In genomic region chr3:183309276-183309675, GRCh38 we compare ENCODE assay signal across 1 cellular context.
TF ChIP-seq lines count a peak whose summit lies in the region.

No MANE protein-coding gene starts in this region.

TF ChIP-seq in HepG2, 621 proteins besides CTCF, POLR2A, EP300 and RAD21 (continues in another document):
- no peak for TF ChIP-seq ZEB1 (IDR thresholded peaks at IDR 0.05; ENCODE audit: insufficient replicate concordance, low read depth)
- TF ChIP-seq TEAD3 (CRISPR knock-in tag; optimal IDR thresholded peaks at IDR 0.05; ENCODE audit: borderline replicate concordance): no peak
- TF ChIP-seq, protein P1, sequence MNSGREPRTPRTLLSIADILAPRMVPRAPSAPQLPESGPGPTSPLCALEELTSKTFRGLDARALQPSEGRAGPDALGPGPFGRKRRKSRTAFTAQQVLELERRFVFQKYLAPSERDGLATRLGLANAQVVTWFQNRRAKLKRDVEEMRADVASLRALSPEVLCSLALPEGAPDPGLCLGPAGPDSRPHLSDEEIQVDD (CRISPR knock-in tag; IDR thresholded peaks at IDR 0.05; ENCODE audit: borderline replicate concordance): no peak
- no peak for TF ChIP-seq ZNF572 (CRISPR knock-in tag; IDR thresholded peaks at IDR 0.05)
- no peak for TF ChIP-seq XRCC5 (optimal IDR thresholded peaks at IDR 0.05; ENCODE audit: low read length)
- TF ChIP-seq ZNF569 (CRISPR knock-in tag; IDR thresholded peaks at IDR 0.05; ENCODE audit: borderline replicate concordance): no peak
- TF ChIP-seq TFE3 (CRISPR knock-in tag; IDR thresholded peaks at IDR 0.05): peak; percentile 30; the same call in 1 of the 2 replicates
- no peak for TF ChIP-seq HOXD1 (CRISPR knock-in tag; IDR thresholded peaks at IDR 0.05)
- TF ChIP-seq, protein P2, sequence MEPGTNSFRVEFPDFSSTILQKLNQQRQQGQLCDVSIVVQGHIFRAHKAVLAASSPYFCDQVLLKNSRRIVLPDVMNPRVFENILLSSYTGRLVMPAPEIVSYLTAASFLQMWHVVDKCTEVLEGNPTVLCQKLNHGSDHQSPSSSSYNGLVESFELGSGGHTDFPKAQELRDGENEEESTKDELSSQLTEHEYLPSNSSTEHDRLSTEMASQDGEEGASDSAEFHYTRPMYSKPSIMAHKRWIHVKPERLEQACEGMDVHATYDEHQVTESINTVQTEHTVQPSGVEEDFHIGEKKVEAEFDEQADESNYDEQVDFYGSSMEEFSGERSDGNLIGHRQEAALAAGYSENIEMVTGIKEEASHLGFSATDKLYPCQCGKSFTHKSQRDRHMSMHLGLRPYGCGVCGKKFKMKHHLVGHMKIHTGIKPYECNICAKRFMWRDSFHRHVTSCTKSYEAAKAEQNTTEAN (CRISPR knock-in tag; conservative IDR thresholded peaks at IDR 0.05): no peak
- no peak for TF ChIP-seq SSRP1 (CRISPR knock-in tag; IDR thresholded peaks at IDR 0.05)
- no peak for TF ChIP-seq ZNF510 (CRISPR knock-in tag; IDR thresholded peaks at IDR 0.05; ENCODE audit: low read depth)
- TF ChIP-seq CHD4 (IDR thresholded peaks at IDR 0.05; ENCODE audit: borderline replicate concordance, low read length): no peak
- no peak for TF ChIP-seq ZNF34 (CRISPR knock-in tag; IDR thresholded peaks at IDR 0.05; ENCODE audit: borderline replicate concordance)
- TF ChIP-seq, protein P3, sequence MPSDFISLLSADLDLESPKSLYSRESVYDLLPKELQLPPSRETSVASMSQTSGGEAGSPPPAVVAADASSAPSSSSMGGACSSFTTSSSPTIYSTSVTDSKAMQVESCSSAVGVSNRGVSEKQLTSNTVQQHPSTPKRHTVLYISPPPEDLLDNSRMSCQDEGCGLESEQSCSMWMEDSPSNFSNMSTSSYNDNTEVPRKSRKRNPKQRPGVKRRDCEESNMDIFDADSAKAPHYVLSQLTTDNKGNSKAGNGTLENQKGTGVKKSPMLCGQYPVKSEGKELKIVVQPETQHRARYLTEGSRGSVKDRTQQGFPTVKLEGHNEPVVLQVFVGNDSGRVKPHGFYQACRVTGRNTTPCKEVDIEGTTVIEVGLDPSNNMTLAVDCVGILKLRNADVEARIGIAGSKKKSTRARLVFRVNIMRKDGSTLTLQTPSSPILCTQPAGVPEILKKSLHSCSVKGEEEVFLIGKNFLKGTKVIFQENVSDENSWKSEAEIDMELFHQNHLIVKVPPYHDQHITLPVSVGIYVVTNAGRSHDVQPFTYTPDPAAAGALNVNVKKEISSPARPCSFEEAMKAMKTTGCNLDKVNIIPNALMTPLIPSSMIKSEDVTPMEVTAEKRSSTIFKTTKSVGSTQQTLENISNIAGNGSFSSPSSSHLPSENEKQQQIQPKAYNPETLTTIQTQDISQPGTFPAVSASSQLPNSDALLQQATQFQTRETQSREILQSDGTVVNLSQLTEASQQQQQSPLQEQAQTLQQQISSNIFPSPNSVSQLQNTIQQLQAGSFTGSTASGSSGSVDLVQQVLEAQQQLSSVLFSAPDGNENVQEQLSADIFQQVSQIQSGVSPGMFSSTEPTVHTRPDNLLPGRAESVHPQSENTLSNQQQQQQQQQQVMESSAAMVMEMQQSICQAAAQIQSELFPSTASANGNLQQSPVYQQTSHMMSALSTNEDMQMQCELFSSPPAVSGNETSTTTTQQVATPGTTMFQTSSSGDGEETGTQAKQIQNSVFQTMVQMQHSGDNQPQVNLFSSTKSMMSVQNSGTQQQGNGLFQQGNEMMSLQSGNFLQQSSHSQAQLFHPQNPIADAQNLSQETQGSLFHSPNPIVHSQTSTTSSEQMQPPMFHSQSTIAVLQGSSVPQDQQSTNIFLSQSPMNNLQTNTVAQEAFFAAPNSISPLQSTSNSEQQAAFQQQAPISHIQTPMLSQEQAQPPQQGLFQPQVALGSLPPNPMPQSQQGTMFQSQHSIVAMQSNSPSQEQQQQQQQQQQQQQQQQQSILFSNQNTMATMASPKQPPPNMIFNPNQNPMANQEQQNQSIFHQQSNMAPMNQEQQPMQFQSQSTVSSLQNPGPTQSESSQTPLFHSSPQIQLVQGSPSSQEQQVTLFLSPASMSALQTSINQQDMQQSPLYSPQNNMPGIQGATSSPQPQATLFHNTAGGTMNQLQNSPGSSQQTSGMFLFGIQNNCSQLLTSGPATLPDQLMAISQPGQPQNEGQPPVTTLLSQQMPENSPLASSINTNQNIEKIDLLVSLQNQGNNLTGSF (CRISPR knock-in tag; IDR thresholded peaks at IDR 0.05): no peak
- no peak for TF ChIP-seq ZNF484 (CRISPR knock-in tag; IDR thresholded peaks at IDR 0.05; ENCODE audit: borderline replicate concordance, low read depth)
- TF ChIP-seq HES4 (CRISPR knock-in tag; IDR thresholded peaks at IDR 0.05; ENCODE audit: borderline replicate concordance): no peak
- TF ChIP-seq RBAK (CRISPR knock-in tag; IDR thresholded peaks at IDR 0.05): no peak
- no peak for TF ChIP-seq ZNF350 (CRISPR knock-in tag; IDR thresholded peaks at IDR 0.05; ENCODE audit: borderline replicate concordance, low read depth)
- TF ChIP-seq BHLHE40 (IDR thresholded peaks at IDR 0.05; ENCODE audit: low read length): peak; percentile 81
- TF ChIP-seq YEATS4 (CRISPR knock-in tag; IDR thresholded peaks at IDR 0.05; ENCODE audit: borderline replicate concordance): no peak
- no peak for TF ChIP-seq MYNN (CRISPR knock-in tag; IDR thresholded peaks at IDR 0.05; ENCODE audit: low read depth)
- TF ChIP-seq, protein P4, sequence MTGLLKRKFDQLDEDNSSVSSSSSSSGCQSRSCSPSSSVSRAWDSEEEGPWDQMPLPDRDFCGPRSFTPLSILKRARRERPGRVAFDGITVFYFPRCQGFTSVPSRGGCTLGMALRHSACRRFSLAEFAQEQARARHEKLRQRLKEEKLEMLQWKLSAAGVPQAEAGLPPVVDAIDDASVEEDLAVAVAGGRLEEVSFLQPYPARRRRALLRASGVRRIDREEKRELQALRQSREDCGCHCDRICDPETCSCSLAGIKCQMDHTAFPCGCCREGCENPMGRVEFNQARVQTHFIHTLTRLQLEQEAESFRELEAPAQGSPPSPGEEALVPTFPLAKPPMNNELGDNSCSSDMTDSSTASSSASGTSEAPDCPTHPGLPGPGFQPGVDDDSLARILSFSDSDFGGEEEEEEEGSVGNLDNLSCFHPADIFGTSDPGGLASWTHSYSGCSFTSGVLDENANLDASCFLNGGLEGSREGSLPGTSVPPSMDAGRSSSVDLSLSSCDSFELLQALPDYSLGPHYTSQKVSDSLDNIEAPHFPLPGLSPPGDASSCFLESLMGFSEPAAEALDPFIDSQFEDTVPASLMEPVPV (CRISPR knock-in tag; IDR thresholded peaks at IDR 0.05): no peak
- no peak for TF ChIP-seq ARID4A (CRISPR knock-in tag; IDR thresholded peaks at IDR 0.05; ENCODE audit: borderline replicate concordance)
- 0 out of 2 replicates have a peak, but pooled peaks have one; percentile 38 for TF ChIP-seq SALL1 (CRISPR knock-in tag; IDR thresholded peaks at IDR 0.05)
- TF ChIP-seq ZNF414 (CRISPR knock-in tag; IDR thresholded peaks at IDR 0.05): no peak
- TF ChIP-seq ETV6 (CRISPR knock-in tag; conservative IDR thresholded peaks at IDR 0.05): no peak
- no peak for TF ChIP-seq ZNF766 (CRISPR knock-in tag; IDR thresholded peaks at IDR 0.05; ENCODE audit: borderline replicate concordance)
- TF ChIP-seq MLX (CRISPR knock-in tag; IDR thresholded peaks at IDR 0.05): peak; percentile 75
- TF ChIP-seq, protein P5, sequence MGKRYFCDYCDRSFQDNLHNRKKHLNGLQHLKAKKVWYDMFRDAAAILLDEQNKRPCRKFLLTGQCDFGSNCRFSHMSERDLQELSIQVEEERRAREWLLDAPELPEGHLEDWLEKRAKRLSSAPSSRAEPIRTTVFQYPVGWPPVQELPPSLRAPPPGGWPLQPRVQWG (CRISPR knock-in tag; IDR thresholded peaks at IDR 0.05; ENCODE audit: borderline replicate concordance, low read depth): no peak
- no peak for TF ChIP-seq NR3C1 (CRISPR knock-in tag; IDR thresholded peaks at IDR 0.05)
- TF ChIP-seq ZKSCAN8 (CRISPR knock-in tag; IDR thresholded peaks at IDR 0.05; ENCODE audit: borderline replicate concordance): no peak
- TF ChIP-seq KAT2B (IDR thresholded peaks at IDR 0.05; ENCODE audit: borderline replicate concordance, low read depth, low read length): no peak
- peak; percentile 36; the same call in 1 of the 2 replicates for TF ChIP-seq RARA (CRISPR knock-in tag; IDR thresholded peaks at IDR 0.05)
- no peak for TF ChIP-seq ZNF746 (CRISPR knock-in tag; IDR thresholded peaks at IDR 0.05)
- TF ChIP-seq HNF4A (CRISPR knock-in tag; IDR thresholded peaks at IDR 0.05): peak; percentile 57
- TF ChIP-seq ZSCAN25 (CRISPR knock-in tag; IDR thresholded peaks at IDR 0.05): no peak
- no peak for TF ChIP-seq ZNF775 (CRISPR knock-in tag; IDR thresholded peaks at IDR 0.05; ENCODE audit: borderline replicate concordance)
- TF ChIP-seq, protein P6, sequence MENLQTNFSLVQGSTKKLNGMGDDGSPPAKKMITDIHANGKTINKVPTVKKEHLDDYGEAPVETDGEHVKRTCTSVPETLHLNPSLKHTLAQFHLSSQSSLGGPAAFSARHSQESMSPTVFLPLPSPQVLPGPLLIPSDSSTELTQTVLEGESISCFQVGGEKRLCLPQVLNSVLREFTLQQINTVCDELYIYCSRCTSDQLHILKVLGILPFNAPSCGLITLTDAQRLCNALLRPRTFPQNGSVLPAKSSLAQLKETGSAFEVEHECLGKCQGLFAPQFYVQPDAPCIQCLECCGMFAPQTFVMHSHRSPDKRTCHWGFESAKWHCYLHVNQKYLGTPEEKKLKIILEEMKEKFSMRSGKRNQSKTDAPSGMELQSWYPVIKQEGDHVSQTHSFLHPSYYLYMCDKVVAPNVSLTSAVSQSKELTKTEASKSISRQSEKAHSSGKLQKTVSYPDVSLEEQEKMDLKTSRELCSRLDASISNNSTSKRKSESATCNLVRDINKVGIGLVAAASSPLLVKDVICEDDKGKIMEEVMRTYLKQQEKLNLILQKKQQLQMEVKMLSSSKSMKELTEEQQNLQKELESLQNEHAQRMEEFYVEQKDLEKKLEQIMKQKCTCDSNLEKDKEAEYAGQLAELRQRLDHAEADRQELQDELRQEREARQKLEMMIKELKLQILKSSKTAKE (CRISPR knock-in tag; IDR thresholded peaks at IDR 0.05; ENCODE audit: borderline replicate concordance): no peak
- TF ChIP-seq ZNF343 (CRISPR knock-in tag; IDR thresholded peaks at IDR 0.05): no peak
- no peak for TF ChIP-seq TEAD2 (CRISPR knock-in tag; IDR thresholded peaks at IDR 0.05)
- TF ChIP-seq, protein P7, sequence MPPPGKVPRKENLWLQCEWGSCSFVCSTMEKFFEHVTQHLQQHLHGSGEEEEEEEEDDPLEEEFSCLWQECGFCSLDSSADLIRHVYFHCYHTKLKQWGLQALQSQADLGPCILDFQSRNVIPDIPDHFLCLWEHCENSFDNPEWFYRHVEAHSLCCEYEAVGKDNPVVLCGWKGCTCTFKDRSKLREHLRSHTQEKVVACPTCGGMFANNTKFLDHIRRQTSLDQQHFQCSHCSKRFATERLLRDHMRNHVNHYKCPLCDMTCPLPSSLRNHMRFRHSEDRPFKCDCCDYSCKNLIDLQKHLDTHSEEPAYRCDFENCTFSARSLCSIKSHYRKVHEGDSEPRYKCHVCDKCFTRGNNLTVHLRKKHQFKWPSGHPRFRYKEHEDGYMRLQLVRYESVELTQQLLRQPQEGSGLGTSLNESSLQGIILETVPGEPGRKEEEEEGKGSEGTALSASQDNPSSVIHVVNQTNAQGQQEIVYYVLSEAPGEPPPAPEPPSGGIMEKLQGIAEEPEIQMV (CRISPR knock-in tag; IDR thresholded peaks at IDR 0.05; ENCODE audit: low read depth): no peak
